In the genomic region with DNA sequence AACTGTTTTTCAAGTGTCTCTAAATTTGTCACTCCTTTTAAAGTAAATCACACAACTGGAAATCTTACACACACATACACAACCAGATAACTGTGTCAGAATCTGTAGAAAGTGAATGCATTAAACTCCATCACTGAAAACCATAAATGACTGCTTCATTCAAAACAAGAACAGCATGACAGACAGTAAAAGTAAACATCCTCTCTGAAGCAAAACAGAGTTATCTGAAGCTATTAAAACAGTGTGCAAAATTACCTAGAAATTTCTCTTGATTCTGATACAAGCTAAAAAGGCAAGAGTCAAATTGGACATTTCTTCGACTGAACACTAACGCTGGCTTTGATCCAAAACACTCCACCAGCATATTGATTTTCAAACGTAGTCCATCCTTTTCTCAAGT, we compare ENCODE assay signal across 16 cellular contexts.
A peak's percentile ranks its signal among the peaks of the same experiment; 100 is the strongest.
DNase-seq lines count a peak whose midpoint lies in the region; ATAC-seq, FAIRE-seq and TF ChIP-seq lines count a peak whose summit lies in the region.
"Had no signal": no experiment of that assay in that cellular context is flagged by ENCODE, and none has a peak within 500 bp of the region (broad histone marks: within the 10 kb centered on the region; RNA-seq: fewer than 3 reads in every experiment).

No MANE protein-coding gene starts in this region.

- H3K4me1 ChIP-seq in HepG2 (ENCODE audit: insufficient read depth, low read length): peaks cover 42% of the 10 kb centered on the region

- CTCF ChIA-PET in CD4-positive, alpha-beta T cell (lab: Charles Lee): interaction anchor here (1.3 to 1.8 kb wide), 2 partner anchors 10 to 24 kb away, joined by 4 to 5 read pairs; no protein-coding TSS in a partner anchor
- CTCF ChIA-PET in HepG2 (lab: Yijun Ruan, JAX; ENCODE audit: low intra/inter-chr PET ratio, low total read pairs): no interaction called here

- peaks cover 51% of the 10 kb centered on the region for H4K20me1 ChIP-seq in HepG2 (ENCODE audit: insufficient read depth, low read length)

- H3K9me3 Mint-ChIP-seq in CD4-positive, alpha-beta T cell: no peaks in the 10 kb centered on the region

- no peak overlapping the region for H3K27ac ChIP-seq in CD4-positive, alpha-beta T cell (ENCODE audit: low read depth, low read length)
- no peak overlapping the region for H3K27ac ChIP-seq in HepG2 (ENCODE audit: extremely low read length, insufficient read depth, low read length)
- H3K27ac ChIP-seq: VCaP had no signal

- no peak for TF ChIP-seq CTCF in CD4-positive, alpha-beta T cell (IDR thresholded peaks at IDR 0.05)
- no peak for TF ChIP-seq CTCF in HepG2 (CRISPR knock-in tag; IDR thresholded peaks at IDR 0.05)

- H3K27ac Mint-ChIP-seq in CD4-positive, alpha-beta T cell: peak overlapping the region; percentile 60
- peak overlapping the region; percentile 91 for H3K27ac Mint-ChIP-seq in T-helper 17 cell

- H3K9ac ChIP-seq in HepG2 (ENCODE audit: insufficient read depth, low read depth, low read length): no peak overlapping the region

- no peaks in the 10 kb centered on the region for H3K27me3 ChIP-seq in CD4-positive, alpha-beta T cell (ENCODE audit: control insufficient read depth, insufficient read depth, low read length)
- no peaks in the 10 kb centered on the region for H3K27me3 ChIP-seq in HepG2 (ENCODE audit: control insufficient read depth in 1 of 2, insufficient read depth in 2 of 2, low read length in 2 of 2)
- H3K27me3 ChIP-seq: sigmoid colon, transverse colon had no signal

- intact Hi-C loops in CD4-positive, alpha-beta T cell (cut with DNase I, micrococcal nuclease): loop anchor here in 1 of 2 experiments (10.0 kb wide), 1 partner anchor 586 kb away; no protein-coding TSS in a partner anchor
- intact Hi-C loops in HepG2 (cut with micrococcal nuclease; ENCODE audit: unreplicated experiment): loop anchor here (2.0 kb wide), 1 partner anchor 80 kb away; no protein-coding TSS in a partner anchor

- DNase-seq in activated CD4-positive, CD25-positive, alpha-beta regulatory T cell treated with anti-CD3 and anti-CD28 coated beads, Interleukin-2, amount 50 U/mL, for 72 hours: no peak
- no peak for DNase-seq in CD4-positive, alpha-beta T cell
- no peak for DNase-seq in T-helper 17 cell
- DNase-seq in HepG2 (ENCODE audit: low spot score): no peak
- DNase-seq in ACHN: no peak
- DNase-seq: anterior cingulate cortex; islet precursor cell; NCI-H187; NCI-H526; sigmoid colon; stimulated activated CD4-positive, alpha-beta T cell treated with anti-CD3 and anti-CD28 coated beads, Interleukin-4, amount 100 ng/mL, for 24 hours; transverse colon had no signal

- H3K36me3 ChIP-seq in HepG2 (replicated peaks in 1 of 2; ENCODE audit: control insufficient read depth in 1 of 2, insufficient read depth in 2 of 2, low read length in 2 of 2): no peaks in the 10 kb centered on the region
- H3K36me3 ChIP-seq: sigmoid colon, transverse colon had no signal

- no TSS peak for BruUV-seq in HepG2 (replicated peaks; lab: Mats Ljungman, UMichigan)

- H3K4me2 ChIP-seq in HepG2 (ENCODE audit: low read depth, low read length): peak overlapping the region; percentile 58

- no peak overlapping the region for H2AFZ ChIP-seq in HepG2 (ENCODE audit: low read length)

- no peak for TF ChIP-seq EP300 in HepG2 (IDR thresholded peaks at IDR 0.05; ENCODE audit: low read depth in 2 of 2, low read length in 2 of 2)
- no peak for TF ChIP-seq EP300 in HepG2 (CRISPR knock-in tag; IDR thresholded peaks at IDR 0.05; ENCODE audit: borderline replicate concordance)

- no peak for FAIRE-seq in HepG2 (lab: Jason Lieb, UNC)

- no peak for TF ChIP-seq RAD21 in HepG2 (CRISPR knock-in tag; IDR thresholded peaks at IDR 0.05)

- peak overlapping the region; percentile 32 for H3K4me3 Mint-ChIP-seq in CD4-positive, alpha-beta T cell
- peak overlapping the region; percentile 5 for H3K4me3 Mint-ChIP-seq in T-helper 17 cell

- H3K36me3 Mint-ChIP-seq in CD4-positive, alpha-beta T cell (ENCODE audit: low read depth): peaks cover 13% of the 10 kb centered on the region
- H3K36me3 Mint-ChIP-seq in T-helper 17 cell (ENCODE audit: low read depth): no peaks in the 10 kb centered on the region

- ATAC-seq in activated CD4-positive, CD25-positive, alpha-beta regulatory T cell treated with anti-CD3 and anti-CD28 coated beads, Interleukin-2, amount 50 U/mL, for 24 hours: peak; percentile 62 to 72
- ATAC-seq in CD4-positive, alpha-beta T cell (ENCODE audit: poor library complexity): no peak
- ATAC-seq in T-helper 17 cell (no peak), HepG2 (no peak), GM18517 (IDR thresholded peaks at IDR 0.05; ENCODE audit: unreplicated experiment) (no peak), GM21529 (IDR thresholded peaks at IDR 0.05; ENCODE audit: unreplicated experiment) (no peak)

- no peaks in the 10 kb centered on the region for H3K9me3 ChIP-seq in CD4-positive, alpha-beta T cell (ENCODE audit: control insufficient read depth, low read length)
- no peaks in the 10 kb centered on the region for H3K9me3 ChIP-seq in T-helper 17 cell (ENCODE audit: control insufficient read depth, low read length, poor library complexity, severe bottlenecking)
- H3K9me3 ChIP-seq in HepG2 (ENCODE audit: low read length): no peaks in the 10 kb centered on the region
- H3K9me3 ChIP-seq: sigmoid colon, transverse colon had no signal

- peaks cover 99% of the 10 kb centered on the region for H3K4me1 Mint-ChIP-seq in CD4-positive, alpha-beta T cell (ENCODE audit: low read depth)
- H3K4me1 Mint-ChIP-seq in T-helper 17 cell: peaks cover 78% of the 10 kb centered on the region

- in situ Hi-C loops in HepG2 (cut with HindIII; ENCODE audit: extremely low pct_ligation_motif_present, low pct_unique_long_range_greater_than_20kb) (no loop called here), ACHN (cut with HindIII; ENCODE audit: low pct_ligation_motif_present, low pct_unique_long_range_greater_than_20kb, low sequenced_read_pairs) (no loop called here)

- POLR2A ChIA-PET in CD4-positive, alpha-beta T cell (lab: Charles Lee): interaction anchor here (0.6 kb wide), 1 partner anchor 9 kb away, joined by 3 read pairs; no protein-coding TSS in a partner anchor
- POLR2A ChIA-PET in HepG2 (lab: Yijun Ruan, JAX): no interaction called here

- no peak for TF ChIP-seq POLR2A in HepG2 (IDR thresholded peaks at IDR 0.05; ENCODE audit: insufficient read depth in 1 of 2, low read depth in 2 of 2, low read length in 2 of 2)

- no peak overlapping the region for H3K4me3 ChIP-seq in HepG2 (replicated peaks in 1 of 3; ENCODE audit: insufficient read depth in 1 of 3, low read depth in 2 of 3, low read length in 3 of 3)
- H3K4me3 ChIP-seq: sigmoid colon, transverse colon had no signal

- H3K27me3 Mint-ChIP-seq in CD4-positive, alpha-beta T cell: no peaks in the 10 kb centered on the region
- H3K27me3 Mint-ChIP-seq in T-helper 17 cell: no peaks in the 10 kb centered on the region

- WGBS in HepG2 (ENCODE audit: low lambda C conversion rate): 20% methylated on average over 3 of the region's 3 CpGs

- peaks cover 14% of the 10 kb centered on the region for H3K79me2 ChIP-seq in HepG2 (ENCODE audit: insufficient read depth, low read length)

TF ChIP-seq in HepG2, 621 proteins besides CTCF, POLR2A, EP300 and RAD21 (continues in another document):
- TF ChIP-seq, protein P1, sequence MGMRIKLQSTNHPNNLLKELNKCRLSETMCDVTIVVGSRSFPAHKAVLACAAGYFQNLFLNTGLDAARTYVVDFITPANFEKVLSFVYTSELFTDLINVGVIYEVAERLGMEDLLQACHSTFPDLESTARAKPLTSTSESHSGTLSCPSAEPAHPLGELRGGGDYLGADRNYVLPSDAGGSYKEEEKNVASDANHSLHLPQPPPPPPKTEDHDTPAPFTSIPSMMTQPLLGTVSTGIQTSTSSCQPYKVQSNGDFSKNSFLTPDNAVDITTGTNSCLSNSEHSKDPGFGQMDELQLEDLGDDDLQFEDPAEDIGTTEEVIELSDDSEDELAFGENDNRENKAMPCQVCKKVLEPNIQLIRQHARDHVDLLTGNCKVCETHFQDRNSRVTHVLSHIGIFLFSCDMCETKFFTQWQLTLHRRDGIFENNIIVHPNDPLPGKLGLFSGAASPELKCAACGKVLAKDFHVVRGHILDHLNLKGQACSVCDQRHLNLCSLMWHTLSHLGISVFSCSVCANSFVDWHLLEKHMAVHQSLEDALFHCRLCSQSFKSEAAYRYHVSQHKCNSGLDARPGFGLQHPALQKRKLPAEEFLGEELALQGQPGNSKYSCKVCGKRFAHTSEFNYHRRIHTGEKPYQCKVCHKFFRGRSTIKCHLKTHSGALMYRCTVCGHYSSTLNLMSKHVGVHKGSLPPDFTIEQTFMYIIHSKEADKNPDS (CRISPR knock-in tag; IDR thresholded peaks at IDR 0.05): no peak
- TF ChIP-seq GPBP1L1 (CRISPR knock-in tag; IDR thresholded peaks at IDR 0.05) (no peak), EED (CRISPR knock-in tag; IDR thresholded peaks at IDR 0.05) (no peak), ZNF777 (CRISPR knock-in tag; IDR thresholded peaks at IDR 0.05) (no peak), ZNF672 (CRISPR knock-in tag; IDR thresholded peaks at IDR 0.05) (no peak), NFE2 (CRISPR knock-in tag; IDR thresholded peaks at IDR 0.05) (no peak), ZNF883 (CRISPR knock-in tag; IDR thresholded peaks at IDR 0.05; ENCODE audit: not compliant biosample characterization) (no peak), HDAC6 (IDR thresholded peaks at IDR 0.05; ENCODE audit: low read depth, low read length) (no peak), ZKSCAN1 (IDR thresholded peaks at IDR 0.05; ENCODE audit: low read length) (no peak), ZNF570 (CRISPR knock-in tag; IDR thresholded peaks at IDR 0.05; ENCODE audit: borderline replicate concordance) (no peak)

Comparison
In these comparisons a context has a peak if more than half of its experiments do, and no peak if none do; other contexts are left out.
1. ATAC-seq: peak in activated CD4-positive, CD25-positive, alpha-beta regulatory T cell treated with anti-CD3 and anti-CD28 coated beads, Interleukin-2, amount 50 U/mL, for 24 hours (2 of 2); none in CD4-positive, alpha-beta T cell (single experiment), T-helper 17 cell (single experiment), HepG2 (single experiment), GM18517 (single experiment) and GM21529 (single experiment).